Comparison of ENCODE assay signal across 1 cellular context in genomic region chr6:149317656-149318571, GRCh38.
TF ChIP-seq lines count a peak whose summit lies in the region.

A gene with protein sequence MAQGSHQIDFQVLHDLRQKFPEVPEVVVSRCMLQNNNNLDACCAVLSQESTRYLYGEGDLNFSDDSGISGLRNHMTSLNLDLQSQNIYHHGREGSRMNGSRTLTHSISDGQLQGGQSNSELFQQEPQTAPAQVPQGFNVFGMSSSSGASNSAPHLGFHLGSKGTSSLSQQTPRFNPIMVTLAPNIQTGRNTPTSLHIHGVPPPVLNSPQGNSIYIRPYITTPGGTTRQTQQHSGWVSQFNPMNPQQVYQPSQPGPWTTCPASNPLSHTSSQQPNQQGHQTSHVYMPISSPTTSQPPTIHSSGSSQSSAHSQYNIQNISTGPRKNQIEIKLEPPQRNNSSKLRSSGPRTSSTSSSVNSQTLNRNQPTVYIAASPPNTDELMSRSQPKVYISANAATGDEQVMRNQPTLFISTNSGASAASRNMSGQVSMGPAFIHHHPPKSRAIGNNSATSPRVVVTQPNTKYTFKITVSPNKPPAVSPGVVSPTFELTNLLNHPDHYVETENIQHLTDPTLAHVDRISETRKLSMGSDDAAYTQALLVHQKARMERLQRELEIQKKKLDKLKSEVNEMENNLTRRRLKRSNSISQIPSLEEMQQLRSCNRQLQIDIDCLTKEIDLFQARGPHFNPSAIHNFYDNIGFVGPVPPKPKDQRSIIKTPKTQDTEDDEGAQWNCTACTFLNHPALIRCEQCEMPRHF (plus strand): TSS chr6:149317712. CDS start chr6:149369998, 52,286 bp downstream.

TF ChIP-seq in GM23338, 12 proteins besides CTCF, POLR2A, EP300 and RAD21 (continued from another document):
- TF ChIP-seq, protein P1, sequence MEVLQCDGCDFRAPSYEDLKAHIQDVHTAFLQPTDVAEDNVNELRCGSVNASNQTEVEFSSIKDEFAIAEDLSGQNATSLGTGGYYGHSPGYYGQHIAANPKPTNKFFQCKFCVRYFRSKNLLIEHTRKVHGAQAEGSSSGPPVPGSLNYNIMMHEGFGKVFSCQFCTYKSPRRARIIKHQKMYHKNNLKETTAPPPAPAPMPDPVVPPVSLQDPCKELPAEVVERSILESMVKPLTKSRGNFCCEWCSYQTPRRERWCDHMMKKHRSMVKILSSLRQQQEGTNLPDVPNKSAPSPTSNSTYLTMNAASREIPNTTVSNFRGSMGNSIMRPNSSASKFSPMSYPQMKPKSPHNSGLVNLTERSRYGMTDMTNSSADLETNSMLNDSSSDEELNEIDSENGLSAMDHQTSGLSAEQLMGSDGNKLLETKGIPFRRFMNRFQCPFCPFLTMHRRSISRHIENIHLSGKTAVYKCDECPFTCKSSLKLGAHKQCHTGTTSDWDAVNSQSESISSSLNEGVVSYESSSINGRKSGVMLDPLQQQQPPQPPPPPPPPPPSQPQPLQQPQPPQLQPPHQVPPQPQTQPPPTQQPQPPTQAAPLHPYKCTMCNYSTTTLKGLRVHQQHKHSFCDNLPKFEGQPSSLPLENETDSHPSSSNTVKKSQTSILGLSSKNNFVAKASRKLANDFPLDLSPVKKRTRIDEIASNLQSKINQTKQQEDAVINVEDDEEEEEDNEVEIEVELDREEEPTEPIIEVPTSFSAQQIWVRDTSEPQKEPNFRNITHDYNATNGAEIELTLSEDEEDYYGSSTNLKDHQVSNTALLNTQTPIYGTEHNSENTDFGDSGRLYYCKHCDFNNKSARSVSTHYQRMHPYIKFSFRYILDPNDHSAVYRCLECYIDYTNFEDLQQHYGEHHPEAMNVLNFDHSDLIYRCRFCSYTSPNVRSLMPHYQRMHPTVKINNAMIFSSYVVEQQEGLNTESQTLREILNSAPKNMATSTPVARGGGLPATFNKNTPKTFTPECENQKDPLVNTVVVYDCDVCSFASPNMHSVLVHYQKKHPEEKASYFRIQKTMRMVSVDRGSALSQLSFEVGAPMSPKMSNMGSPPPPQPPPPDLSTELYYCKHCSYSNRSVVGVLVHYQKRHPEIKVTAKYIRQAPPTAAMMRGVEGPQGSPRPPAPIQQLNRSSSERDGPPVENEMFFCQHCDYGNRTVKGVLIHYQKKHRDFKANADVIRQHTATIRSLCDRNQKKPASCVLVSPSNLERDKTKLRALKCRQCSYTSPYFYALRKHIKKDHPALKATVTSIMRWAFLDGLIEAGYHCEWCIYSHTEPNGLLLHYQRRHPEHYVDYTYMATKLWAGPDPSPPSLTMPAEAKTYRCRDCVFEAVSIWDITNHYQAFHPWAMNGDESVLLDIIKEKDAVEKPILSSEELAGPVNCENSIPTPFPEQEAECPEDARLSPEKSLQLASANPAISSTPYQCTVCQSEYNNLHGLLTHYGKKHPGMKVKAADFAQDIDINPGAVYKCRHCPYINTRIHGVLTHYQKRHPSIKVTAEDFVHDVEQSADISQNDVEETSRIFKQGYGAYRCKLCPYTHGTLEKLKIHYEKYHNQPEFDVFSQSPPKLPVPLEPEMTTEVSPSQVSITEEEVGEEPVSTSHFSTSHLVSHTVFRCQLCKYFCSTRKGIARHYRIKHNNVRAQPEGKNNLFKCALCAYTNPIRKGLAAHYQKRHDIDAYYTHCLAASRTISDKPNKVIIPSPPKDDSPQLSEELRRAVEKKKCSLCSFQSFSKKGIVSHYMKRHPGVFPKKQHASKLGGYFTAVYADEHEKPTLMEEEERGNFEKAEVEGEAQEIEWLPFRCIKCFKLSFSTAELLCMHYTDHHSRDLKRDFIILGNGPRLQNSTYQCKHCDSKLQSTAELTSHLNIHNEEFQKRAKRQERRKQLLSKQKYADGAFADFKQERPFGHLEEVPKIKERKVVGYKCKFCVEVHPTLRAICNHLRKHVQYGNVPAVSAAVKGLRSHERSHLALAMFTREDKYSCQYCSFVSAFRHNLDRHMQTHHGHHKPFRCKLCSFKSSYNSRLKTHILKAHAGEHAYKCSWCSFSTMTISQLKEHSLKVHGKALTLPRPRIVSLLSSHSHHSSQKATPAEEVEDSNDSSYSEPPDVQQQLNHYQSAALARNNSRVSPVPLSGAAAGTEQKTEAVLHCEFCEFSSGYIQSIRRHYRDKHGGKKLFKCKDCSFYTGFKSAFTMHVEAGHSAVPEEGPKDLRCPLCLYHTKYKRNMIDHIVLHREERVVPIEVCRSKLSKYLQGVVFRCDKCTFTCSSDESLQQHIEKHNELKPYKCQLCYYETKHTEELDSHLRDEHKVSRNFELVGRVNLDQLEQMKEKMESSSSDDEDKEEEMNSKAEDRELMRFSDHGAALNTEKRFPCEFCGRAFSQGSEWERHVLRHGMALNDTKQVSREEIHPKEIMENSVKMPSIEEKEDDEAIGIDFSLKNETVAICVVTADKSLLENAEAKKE (CRISPR knock-in tag; IDR thresholded peaks at IDR 0.05): no peak
- TF ChIP-seq JUNB (IDR thresholded peaks at IDR 0.05; ENCODE audit: unreplicated experiment): no peak
- TF ChIP-seq ZNF331 (CRISPR knock-in tag; IDR thresholded peaks at IDR 0.05; ENCODE audit: low read depth): no peak
- TF ChIP-seq, protein P2, sequence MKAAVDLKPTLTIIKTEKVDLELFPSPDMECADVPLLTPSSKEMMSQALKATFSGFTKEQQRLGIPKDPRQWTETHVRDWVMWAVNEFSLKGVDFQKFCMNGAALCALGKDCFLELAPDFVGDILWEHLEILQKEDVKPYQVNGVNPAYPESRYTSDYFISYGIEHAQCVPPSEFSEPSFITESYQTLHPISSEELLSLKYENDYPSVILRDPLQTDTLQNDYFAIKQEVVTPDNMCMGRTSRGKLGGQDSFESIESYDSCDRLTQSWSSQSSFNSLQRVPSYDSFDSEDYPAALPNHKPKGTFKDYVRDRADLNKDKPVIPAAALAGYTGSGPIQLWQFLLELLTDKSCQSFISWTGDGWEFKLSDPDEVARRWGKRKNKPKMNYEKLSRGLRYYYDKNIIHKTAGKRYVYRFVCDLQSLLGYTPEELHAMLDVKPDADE (IDR thresholded peaks at IDR 0.05): no peak
- no peak for TF ChIP-seq NANOG (IDR thresholded peaks at IDR 0.05; ENCODE audit: borderline replicate concordance)
- TF ChIP-seq REST (IDR thresholded peaks at IDR 0.05; ENCODE audit: unreplicated experiment): no peak
TF ChIP-seq in GM23338: peak in this region for 0.
